ENCODE assay signal across 8 cellular contexts in genomic region chr10:87771871-87772500, GRCh38. TPM values are rescaled to one million over a fixed set of nuclear protein-coding genes. Genes with fewer than 3 reads are reported as not detected.
A peak's percentile ranks its signal among the peaks of the same experiment; 100 is the strongest.
DNase-seq lines count a peak whose midpoint lies in the region; FAIRE-seq and TF ChIP-seq lines count a peak whose summit lies in the region.

No MANE protein-coding gene starts in this region.

- H4K20me1 ChIP-seq in keratinocyte (ENCODE audit: control insufficient read depth, extremely low read depth, insufficient read depth, low read length): no peaks in the 10 kb centered on the region

- dilution Hi-C loops in keratinocyte (cut with MboI; ENCODE audit: extremely low pct_ligation_motif_present, low sequenced_read_pairs): no loop called here

- H3K27me3 ChIP-seq in adipocyte (replicated peaks; ENCODE audit: control insufficient read depth, insufficient read depth, low read length) (no peaks in the 10 kb centered on the region), keratinocyte (ENCODE audit: control insufficient read depth, extremely low read depth, insufficient read depth, low read length) (no peaks in the 10 kb centered on the region)

- H3K4me1 Mint-ChIP-seq in activated naive CD8-positive, alpha-beta T cell treated with anti-CD3 and anti-CD28 coated beads for 36 hours: peaks cover 5% of the 10 kb centered on the region

- H3K4me3 Mint-ChIP-seq in activated naive CD8-positive, alpha-beta T cell treated with anti-CD3 and anti-CD28 coated beads for 36 hours: no peak overlapping the region

- no peaks in the 10 kb centered on the region for H3K9me1 ChIP-seq in keratinocyte (ENCODE audit: control insufficient read depth, extremely low read depth, insufficient read depth, low read length)

- no peak overlapping the region for H3K9ac ChIP-seq in adipocyte (ENCODE audit: low read length)
- H3K9ac ChIP-seq in keratinocyte (ENCODE audit: control insufficient read depth, extremely low read depth, insufficient read depth, low read length): no peak overlapping the region

- DNase-seq in DMS53 treated with DMSO at 0.1 percent for 48 hours (lab: John Stamatoyannopoulos, UW; ENCODE audit: unreplicated experiment) (peak; percentile 8), KG1 (lab: John Stamatoyannopoulos, UW) (peak; percentile 15), adipocyte (ENCODE audit: low read depth) (peak; percentile 75), keratinocyte (ENCODE audit: low read depth, low spot score) (no peak), NCI-H1436 (lab: John Stamatoyannopoulos, UW) (no peak), middle frontal gyrus (ENCODE audit: extremely low spot score, low spot score) (no peak)
- DNase-seq in stimulated activated CD4-positive, alpha-beta T cell treated with anti-CD3 and anti-CD28 coated beads, Interleukin-2, amount 100 ng/mL, for 48 hours: no peak
- DNase-seq in activated naive CD8-positive, alpha-beta T cell treated with anti-CD3 and anti-CD28 coated beads for 36 hours: no peak

- H3K27me3 Mint-ChIP-seq in activated naive CD8-positive, alpha-beta T cell treated with anti-CD3 and anti-CD28 coated beads for 36 hours: no peaks in the 10 kb centered on the region

- no peak overlapping the region for H2AFZ ChIP-seq in keratinocyte (ENCODE audit: control insufficient read depth, low read length)

- no peak for FAIRE-seq in keratinocyte (lab: Jason Lieb, UNC)

- no peak overlapping the region for H3K4me3 ChIP-seq in adipocyte (ENCODE audit: low read length)
- no peak overlapping the region for H3K4me3 ChIP-seq in keratinocyte (ENCODE audit: control insufficient read depth in 2 of 3, extremely low read depth in 1 of 3, insufficient read depth in 2 of 3, low read depth in 1 of 3, low read length in 3 of 3)

- no peak overlapping the region for H3K4me2 ChIP-seq in keratinocyte (ENCODE audit: control insufficient read depth, extremely low read depth, insufficient read depth, low read depth, low read length)

- H3K9me3 ChIP-seq in adipocyte (ENCODE audit: control insufficient read depth, low read length): no peaks in the 10 kb centered on the region
- H3K9me3 ChIP-seq in keratinocyte (ENCODE audit: control insufficient read depth, low read depth, low read length): no peaks in the 10 kb centered on the region

- H3K27ac Mint-ChIP-seq in activated naive CD8-positive, alpha-beta T cell treated with anti-CD3 and anti-CD28 coated beads for 36 hours: no peak overlapping the region

- H3K36me3 ChIP-seq in adipocyte (ENCODE audit: control insufficient read depth, insufficient read depth, low read length, severe bottlenecking) (peaks cover 69% of the 10 kb centered on the region), keratinocyte (ENCODE audit: control insufficient read depth in 2 of 2, extremely low read depth in 1 of 2, insufficient read depth in 2 of 2, low read length in 2 of 2) (peaks cover 2 to 12% of the 10 kb centered on the region in 2 experiments)

- no peaks in the 10 kb centered on the region for H3K4me1 ChIP-seq in adipocyte (ENCODE audit: control insufficient read depth, insufficient read depth, low read length)
- H3K4me1 ChIP-seq in keratinocyte (ENCODE audit: control insufficient read depth, extremely low read depth, insufficient read depth, low read length): peaks cover 5% of the 10 kb centered on the region

- no peaks in the 10 kb centered on the region for H3K79me2 ChIP-seq in keratinocyte (ENCODE audit: control insufficient read depth, insufficient read depth, low read length)

- H3K9me3 Mint-ChIP-seq in activated naive CD8-positive, alpha-beta T cell treated with anti-CD3 and anti-CD28 coated beads for 36 hours: no peaks in the 10 kb centered on the region

- TF ChIP-seq CTCF in keratinocyte (optimal IDR thresholded peaks at IDR 0.05 in 1 of 3, IDR thresholded peaks at IDR 0.05 in 1 of 3, conservative IDR thresholded peaks at IDR 0.05 in 1 of 3; ENCODE audit: extremely low read depth in 1 of 3, insufficient read depth in 2 of 3, low read length in 3 of 3): peak in 2 of 3 experiments; percentile 24 to 39

- H3K27ac ChIP-seq in keratinocyte (ENCODE audit: control insufficient read depth, insufficient read depth, low read length): no peak overlapping the region

- peaks cover 29% of the 10 kb centered on the region for H3K36me3 Mint-ChIP-seq in activated naive CD8-positive, alpha-beta T cell treated with anti-CD3 and anti-CD28 coated beads for 36 hours

RNA-seq across cellular contexts. Expression of gene ATAD1, which starts 46.0 kb away (rescaled TPM):
- polyA plus RNA-seq in keratinocyte: 26.2 to 51.0 TPM (median 29.1 TPM) in 3 replicates
- polyA plus RNA-seq in keratinocyte (2011; ENCODE audit: low read depth): 206 TPM
- polyA plus RNA-seq in keratinocyte (2011; cell fraction: cytosol; rRNA removed): 16.1 and 34.4 TPM in 2 replicates
- polyA plus RNA-seq in keratinocyte (2011; cell fraction: nucleus; rRNA removed): 48.3 and 79.4 TPM in 2 replicates
- 26.1 and 43.0 TPM in 2 replicates for polyA plus RNA-seq in keratinocyte (2012; ENCODE audit: low replicate concordance)
- 4.9 to 45.8 TPM (median 18.1 TPM) in 3 replicates for polyA minus RNA-seq in keratinocyte
- 14.0 TPM for polyA minus RNA-seq in keratinocyte (2011; cell fraction: cytosol; rRNA and poly(A)+ RNA removed)
- polyA minus RNA-seq in keratinocyte (2011; cell fraction: nucleus; rRNA and poly(A)+ RNA removed): 29.6 and 65.8 TPM in 2 replicates
- 10 to 100 TPM; 49.2 to 49.6 TPM for total RNA-seq in activated naive CD8-positive, alpha-beta T cell treated with anti-CD3 and anti-CD28 coated beads for 36 hours

Comparison
In these comparisons a context has a peak if more than half of its experiments do, and no peak if none do; other contexts are left out.
1. DNase-seq: peak in DMS53 treated with DMSO at 0.1 percent for 48 hours (single experiment), KG1 (single experiment) and adipocyte (single experiment); none in keratinocyte (single experiment), NCI-H1436 (single experiment), middle frontal gyrus (single experiment), stimulated activated CD4-positive, alpha-beta T cell treated with anti-CD3 and anti-CD28 coated beads, Interleukin-2, amount 100 ng/mL, for 48 hours (0 of 2) and activated naive CD8-positive, alpha-beta T cell treated with anti-CD3 and anti-CD28 coated beads for 36 hours (single experiment).